In genomic region chr1:234607091-234608025, GRCh38 we compare ENCODE assay signal across 8 cellular contexts. TPM values are rescaled to one million over a fixed set of nuclear protein-coding genes. Genes with fewer than 3 reads are reported as not detected.
A peak's percentile ranks its signal among the peaks of the same experiment; 100 is the strongest.
DNase-seq lines count a peak whose midpoint lies in the region; ATAC-seq and TF ChIP-seq lines count a peak whose summit lies in the region.

No MANE protein-coding gene starts in this region.

- H4K8ac ChIP-seq in trophoblast cell (ENCODE audit: low read depth, low read length), result peak overlapping the region; percentile 45

- H3K4me3 ChIP-seq in heart left ventricle, result peak overlapping the region; percentile 64 to 95 (median 85)
- H3K4me3 ChIP-seq in trophoblast cell (ENCODE audit: low read depth, low read length), result peak overlapping the region; percentile 97

- H3K27me3 ChIP-seq in heart left ventricle (no peaks in the 10 kb centered on the region), trophoblast cell (ENCODE audit: insufficient read depth, low read length) (no peaks in the 10 kb centered on the region)

- H2AFZ ChIP-seq in trophoblast cell (ENCODE audit: insufficient read depth, low read length, poor library complexity), result no peak overlapping the region

- H3K14ac ChIP-seq in trophoblast cell (ENCODE audit: low read length), result peak overlapping the region; percentile 38

- H3K4ac ChIP-seq in trophoblast cell (ENCODE audit: low read depth, low read length), result peak overlapping the region; percentile 89

- H3K4me1 ChIP-seq in heart left ventricle (peaks cover 12 to 48% (median 29%) of the 10 kb centered on the region in 12 donors), trophoblast cell (ENCODE audit: control insufficient read depth in 1 of 2, insufficient read depth in 2 of 2, low read length in 2 of 2) (peaks cover 15 to 18% of the 10 kb centered on the region in 2 experiments)

- peak overlapping the region; percentile 4 for H2BK5ac ChIP-seq in trophoblast cell (ENCODE audit: low read depth, low read length, poor library complexity)

- H3K27ac ChIP-seq in heart left ventricle, result peak overlapping the region; percentile 88 to 100 (median 99)
- H3K27ac ChIP-seq in trophoblast cell (ENCODE audit: low read depth, low read length), result peak overlapping the region; percentile 100

- no peak overlapping the region for H4K12ac ChIP-seq in trophoblast cell (ENCODE audit: low read depth, low read length)

- no peak for TF ChIP-seq POLR2A in heart left ventricle (IDR thresholded peaks at IDR 0.05)

- H3K79me2 ChIP-seq in trophoblast cell (ENCODE audit: control insufficient read depth, insufficient read depth, low read length, poor library complexity), result peaks cover 42% of the 10 kb centered on the region

- H2AK5ac ChIP-seq in trophoblast cell (ENCODE audit: low read length), result no peak overlapping the region

- peaks cover 3 to 59% (median 36%) of the 10 kb centered on the region in 9 donors for H3K36me3 ChIP-seq in heart left ventricle
- H3K36me3 ChIP-seq in trophoblast cell (ENCODE audit: control insufficient read depth in 1 of 2, insufficient read depth in 2 of 2, low read length in 2 of 2), result peaks cover 19 to 21% of the 10 kb centered on the region in 2 experiments

- peak in 1 of 4 donors; percentile 1 for ATAC-seq in heart left ventricle

- peak overlapping the region; percentile 80 for H3K4me2 ChIP-seq in trophoblast cell (ENCODE audit: low read length)

- intact Hi-C loops in heart left ventricle (cut with DNase I) (loop anchor here in 8 of 10 donors (1.0 to 10.0 kb wide), 9 partner anchors 70 to 475 kb away; no protein-coding TSS in a partner anchor), cardiac septum (cut with DNase I) (no loop called here)

- H3K18ac ChIP-seq in trophoblast cell (ENCODE audit: low read length), result peak overlapping the region; percentile 80

- H4K91ac ChIP-seq in trophoblast cell (ENCODE audit: low read depth, low read length), result no peak overlapping the region

- TF ChIP-seq CTCF in heart left ventricle (IDR thresholded peaks at IDR 0.05), result peak in 5 of 12 donors; percentile 7 to 38 (median 15)

- no peaks in the 10 kb centered on the region for H3K9me3 ChIP-seq in heart left ventricle
- no peaks in the 10 kb centered on the region for H3K9me3 ChIP-seq in trophoblast cell (ENCODE audit: insufficient read depth, low read depth, low read length)

- H2BK120ac ChIP-seq in trophoblast cell (ENCODE audit: insufficient read depth, low read length, poor library complexity), result peak overlapping the region; percentile 2

- peaks cover 38% of the 10 kb centered on the region for H3K79me1 ChIP-seq in trophoblast cell (ENCODE audit: low read length)

- H3K9ac ChIP-seq in trophoblast cell (ENCODE audit: low read length), result peak overlapping the region; percentile 37

- H3K23ac ChIP-seq in trophoblast cell (ENCODE audit: low read length), result no peak overlapping the region

- WGBS in heart left ventricle, 4 donors, result 1 to 3% (median 1%) methylated on average over 18 to 22 of the region's 22 CpGs
- no CpG with 5 or more reads among the region's 22 CpGs for WGBS in trophoblast cell (ENCODE audit: extremely low coverage, insufficient coverage, insufficient read length)

- H2BK12ac ChIP-seq in trophoblast cell (ENCODE audit: low read length), result no peak overlapping the region

- peak in 4 of 5 donors; percentile 39 to 72 (median 48) for DNase-seq in heart left ventricle
- DNase-seq in cardiac septum (ENCODE audit: low spot score), result no peak
- peak; percentile 89 for DNase-seq in NCI-H345 treated with DMSO at 0.1 percent for 48 hours (lab: John Stamatoyannopoulos, UW; ENCODE audit: unreplicated experiment)
- DNase-seq in activated T-cell treated with anti-CD3 and anti-CD28 coated beads, Interleukin-2, amount 50 U/mL, for 48 hours, result peak; percentile 54 to 56
- DNase-seq in globus pallidus (ENCODE audit: low spot score), result peak; percentile 85
- DNase-seq in trophoblast cell, result peak in 1 of 2 donors; percentile 38
- DNase-seq in NCI-H2196 treated with DMSO at 0.1 percent for 48 hours (lab: John Stamatoyannopoulos, UW; ENCODE audit: unreplicated experiment), result no peak
- no peak for DNase-seq in cerebellar nuclear complex (lab: John Stamatoyannopoulos, UW)

RNA-seq across cellular contexts. Expression of gene IRF2BP2, which starts 2.6 kb away (rescaled TPM):
- total RNA-seq in heart left ventricle, result 100 to 1,000 TPM in 4 of 9 donors, 10 to 100 TPM in 5; 76.7 to 126 (median 81.3) TPM
- polyA plus RNA-seq in heart left ventricle, result 10 to 100 TPM; 36.1 to 77.4 TPM
- total RNA-seq in cardiac septum, result 65.6 TPM
- 147 and 150 TPM in 2 replicates for polyA plus RNA-seq in trophoblast cell (2013)

Comparison
In these comparisons a context has a peak if more than half of its experiments do, and no peak if none do; other contexts are left out.
1. DNase-seq: peak in heart left ventricle (4 of 5), NCI-H345 treated with DMSO at 0.1 percent for 48 hours (single experiment), activated T-cell treated with anti-CD3 and anti-CD28 coated beads, Interleukin-2, amount 50 U/mL, for 48 hours (2 of 2) and globus pallidus (single experiment); none in cardiac septum (single experiment), NCI-H2196 treated with DMSO at 0.1 percent for 48 hours (single experiment) and cerebellar nuclear complex (0 of 2).